ENCODE assay signal across 8 cellular contexts in the genomic region with DNA sequence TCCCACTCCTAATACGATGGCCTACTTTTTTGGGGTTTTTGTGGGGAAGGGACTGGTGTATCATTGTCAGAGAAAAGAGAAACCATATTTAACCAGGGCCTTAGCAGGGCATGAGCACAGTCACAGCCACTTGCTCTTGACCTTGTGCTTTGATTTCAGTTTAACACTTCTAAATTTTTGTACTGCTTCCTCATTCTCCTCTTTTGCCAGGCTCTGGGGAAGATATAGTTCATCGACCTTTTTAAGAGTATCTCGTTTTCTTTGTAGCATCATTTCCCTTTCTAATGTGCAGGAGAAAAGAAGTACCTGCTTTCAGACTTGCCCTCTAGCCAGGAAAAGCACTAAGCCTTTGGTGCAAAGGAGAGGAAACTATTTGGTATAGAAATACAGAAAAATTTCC. TPM values are rescaled to one million over a fixed set of nuclear protein-coding genes. Genes with fewer than 3 reads are reported as not detected.
A peak's percentile ranks its signal among the peaks of the same experiment; 100 is the strongest.
DNase-seq lines count a peak whose midpoint lies in the region; ATAC-seq lines count a peak whose summit lies in the region.

No MANE protein-coding gene starts in this region.

- peaks cover 72% of the 10 kb centered on the region for H3K4me1 Mint-ChIP-seq in activated T-cell treated with anti-CD3 and anti-CD28 coated beads, Interleukin-2, amount 50 U/mL, for 4 hours (ENCODE audit: low read depth)
- H3K4me1 Mint-ChIP-seq in activated CD8-positive, alpha-beta T cell treated with anti-CD3 and anti-CD28 coated beads, Interleukin-2, amount 10 ng/mL, durations not matched to agents 7 days and 5 days (ENCODE audit: low read depth) = peaks cover 56% of the 10 kb centered on the region

- H3K4me1 ChIP-seq in iPS-20b (ENCODE audit: insufficient read depth, low read length) (peaks cover 36% of the 10 kb centered on the region), thymus (ENCODE audit: control insufficient read depth, insufficient read depth, low read length) (peaks cover 14% of the 10 kb centered on the region)

- no peaks in the 10 kb centered on the region for H3K9me3 Mint-ChIP-seq in activated T-cell treated with anti-CD3 and anti-CD28 coated beads, Interleukin-2, amount 50 U/mL, for 4 hours
- H3K9me3 Mint-ChIP-seq in activated CD8-positive, alpha-beta T cell treated with anti-CD3 and anti-CD28 coated beads, Interleukin-2, amount 10 ng/mL, durations not matched to agents 7 days and 5 days (ENCODE audit: insufficient read depth) = no peaks in the 10 kb centered on the region

- CTCF ChIA-PET in activated CD8-positive, alpha-beta T cell treated with anti-CD3 and anti-CD28 coated beads, Interleukin-2, amount 10 ng/mL, durations not matched to agents 7 days and 5 days (lab: Charles Lee) = no interaction called here

- H3K27ac Mint-ChIP-seq in activated CD8-positive, alpha-beta T cell treated with anti-CD3 and anti-CD28 coated beads, Interleukin-2, amount 10 ng/mL, durations not matched to agents 7 days and 5 days = peak overlapping the region; percentile 98

- H3K27ac ChIP-seq in iPS-20b (ENCODE audit: low read length) = no peak overlapping the region
- H3K27ac ChIP-seq in thymus (ENCODE audit: low read depth) = no peak overlapping the region

- no peak overlapping the region; the same call in 1 of the 2 replicates for H3K9ac ChIP-seq in iPS-20b (ENCODE audit: low read depth, low read length)

- no peaks in the 10 kb centered on the region for H3K27me3 ChIP-seq in iPS-20b (ENCODE audit: insufficient read depth, low read length)
- H3K27me3 ChIP-seq in thymus (ENCODE audit: control insufficient read depth, insufficient read depth) = no peaks in the 10 kb centered on the region

- H3K36me3 ChIP-seq in iPS-20b (ENCODE audit: insufficient read depth, low read depth, low read length) (0 out of 2 replicates have a peak, but pooled peaks cover 5% of the 10 kb centered on the region), thymus (ENCODE audit: control insufficient read depth, insufficient read depth) (no peaks in the 10 kb centered on the region)

- 3% methylated on average over 3 of the region's 3 CpGs for WGBS in thymus

- no peak for ATAC-seq in activated T-cell treated with anti-CD3 and anti-CD28 coated beads, Interleukin-2, amount 50 U/mL, for 4 hours
- ATAC-seq in activated CD8-positive, alpha-beta T cell treated with anti-CD3 and anti-CD28 coated beads, Interleukin-2, amount 10 ng/mL, durations not matched to agents 7 days and 5 days = no peak
- ATAC-seq in GM18517 (IDR thresholded peaks at IDR 0.05; ENCODE audit: unreplicated experiment) = no peak

- H3K36me3 Mint-ChIP-seq in activated T-cell treated with anti-CD3 and anti-CD28 coated beads, Interleukin-2, amount 50 U/mL, for 4 hours (ENCODE audit: insufficient read depth) = no peaks in the 10 kb centered on the region
- H3K36me3 Mint-ChIP-seq in activated CD8-positive, alpha-beta T cell treated with anti-CD3 and anti-CD28 coated beads, Interleukin-2, amount 10 ng/mL, durations not matched to agents 7 days and 5 days (ENCODE audit: low read depth) = peaks cover 55% of the 10 kb centered on the region

- H3K27me3 Mint-ChIP-seq in activated T-cell treated with anti-CD3 and anti-CD28 coated beads, Interleukin-2, amount 50 U/mL, for 4 hours (ENCODE audit: low read depth) = no peaks in the 10 kb centered on the region
- H3K27me3 Mint-ChIP-seq in activated CD8-positive, alpha-beta T cell treated with anti-CD3 and anti-CD28 coated beads, Interleukin-2, amount 10 ng/mL, durations not matched to agents 7 days and 5 days (ENCODE audit: low read depth) = no peaks in the 10 kb centered on the region

- no peak for DNase-seq in activated T-cell treated with anti-CD3 and anti-CD28 coated beads, Interleukin-2, amount 50 U/mL, for 4 hours
- no peak for DNase-seq in activated T-cell treated with anti-CD3 and anti-CD28 coated beads, Interleukin-2, amount 50 U/mL, for 1 hour
- DNase-seq in activated CD8-positive, alpha-beta T cell treated with anti-CD3 and anti-CD28 coated beads, Interleukin-2, amount 10 ng/mL, durations not matched to agents 7 days and 5 days = no peak
- DNase-seq in Ammon's horn (ENCODE audit: low spot score) = no peak
- DNase-seq in activated CD8-positive, alpha-beta memory T cell treated with anti-CD3 and anti-CD28 coated beads, Interleukin-2, amount 50 U/mL, for 48 hours = no peak

- POLR2A ChIA-PET in activated CD8-positive, alpha-beta T cell treated with anti-CD3 and anti-CD28 coated beads, Interleukin-2, amount 10 ng/mL, durations not matched to agents 7 days and 5 days (lab: Charles Lee) = no interaction called here

- H3K9me3 ChIP-seq in iPS-20b (ENCODE audit: insufficient read depth, low read depth, low read length) = no peaks in the 10 kb centered on the region
- no peaks in the 10 kb centered on the region for H3K9me3 ChIP-seq in thymus (ENCODE audit: control insufficient read depth)

- H3K4me3 Mint-ChIP-seq in activated T-cell treated with anti-CD3 and anti-CD28 coated beads, Interleukin-2, amount 50 U/mL, for 4 hours = peak overlapping the region; percentile 88
- H3K4me3 Mint-ChIP-seq in activated CD8-positive, alpha-beta T cell treated with anti-CD3 and anti-CD28 coated beads, Interleukin-2, amount 10 ng/mL, durations not matched to agents 7 days and 5 days = peak overlapping the region; percentile 85

- H3K4me3 ChIP-seq in iPS-20b (ENCODE audit: low read length) (peak overlapping the region; percentile 3; the same call in 1 of the 2 replicates), thymus (ENCODE audit: low read length) (peak overlapping the region; percentile 28)

RNA-seq across cellular contexts. Expression of gene ZBTB1, which starts 2.2 kb away (rescaled TPM):
- total RNA-seq in activated T-cell treated with anti-CD3 and anti-CD28 coated beads, Interleukin-2, amount 50 U/mL, for 4 hours = 10 to 100 TPM; 24.0 to 28.5 (median 27.1) TPM
- 10 to 100 TPM; 58.3 to 61.7 TPM for total RNA-seq in activated CD8-positive, alpha-beta T cell treated with anti-CD3 and anti-CD28 coated beads, Interleukin-2, amount 10 ng/mL, durations not matched to agents 7 days and 5 days
- 42.0 TPM for polyA plus RNA-seq in thymus

RNA-seq across cellular contexts. Expression of gene ZBTB25, which starts 3.1 kb away (rescaled TPM):
- total RNA-seq in activated T-cell treated with anti-CD3 and anti-CD28 coated beads, Interleukin-2, amount 50 U/mL, for 4 hours = 10 to 100 TPM; 12.8 to 13.5 (median 13.1) TPM
- total RNA-seq in activated CD8-positive, alpha-beta T cell treated with anti-CD3 and anti-CD28 coated beads, Interleukin-2, amount 10 ng/mL, durations not matched to agents 7 days and 5 days = 10 to 100 TPM; 26.2 to 28.2 TPM
- 15.0 TPM for polyA plus RNA-seq in thymus

RNA-seq across cellular contexts. Expression of gene HSPA2, which starts 33.8 kb away (rescaled TPM):
- total RNA-seq in activated T-cell treated with anti-CD3 and anti-CD28 coated beads, Interleukin-2, amount 50 U/mL, for 4 hours = 1 to 10 TPM; 1.4 to 1.8 (median 1.4) TPM
- total RNA-seq in activated CD8-positive, alpha-beta T cell treated with anti-CD3 and anti-CD28 coated beads, Interleukin-2, amount 10 ng/mL, durations not matched to agents 7 days and 5 days = 1 to 10 TPM; 1.7 to 2.2 TPM
- polyA plus RNA-seq in thymus = 7.7 TPM

RNA-seq across cellular contexts. Expression of gene AKAP5, which starts 41.5 kb away (rescaled TPM):
- total RNA-seq in activated T-cell treated with anti-CD3 and anti-CD28 coated beads, Interleukin-2, amount 50 U/mL, for 4 hours = under 1 TPM; 0.65 to 0.83 (median 0.69) TPM
- total RNA-seq in activated CD8-positive, alpha-beta T cell treated with anti-CD3 and anti-CD28 coated beads, Interleukin-2, amount 10 ng/mL, durations not matched to agents 7 days and 5 days = 1 to 10 TPM; 1.9 to 2.1 TPM
- 0.71 TPM for polyA plus RNA-seq in thymus

RNA-seq across cellular contexts. Expression of gene PPP1R36, which starts 43.0 kb away (rescaled TPM):
- not detected for total RNA-seq in activated T-cell treated with anti-CD3 and anti-CD28 coated beads, Interleukin-2, amount 50 U/mL, for 4 hours
- under 1 TPM; 0.21 to 0.47 TPM for total RNA-seq in activated CD8-positive, alpha-beta T cell treated with anti-CD3 and anti-CD28 coated beads, Interleukin-2, amount 10 ng/mL, durations not matched to agents 7 days and 5 days
- polyA plus RNA-seq in thymus = 0.80 TPM
